Comparison of ENCODE assay signal across 17 cellular contexts in genomic region chr3:30002782-30003181, GRCh38.
DNase-seq lines count a peak whose midpoint lies in the region; ATAC-seq and TF ChIP-seq lines count a peak whose summit lies in the region.
"Had no signal": no experiment of that assay in that cellular context is flagged by ENCODE, and none has a peak within 500 bp of the region (broad histone marks: within the 10 kb centered on the region; RNA-seq: fewer than 3 reads in every experiment).

No MANE protein-coding gene starts in this region.

- no peaks in the 10 kb centered on the region for H3K27me3 ChIP-seq in smooth muscle cell (ENCODE audit: low read depth)
- H3K27me3 ChIP-seq: BLaER1 had no signal

- H3F3A ChIP-seq in smooth muscle cell (ENCODE audit: low read depth) = peaks cover 12% of the 10 kb centered on the region

- H3K27ac ChIP-seq in mesodermal cell (ENCODE audit: low read depth, low read length, severe bottlenecking) (peak overlapping the region; percentile 23), smooth muscle cell (ENCODE audit: low read depth) (peak overlapping the region; percentile 85)
- H3K27ac ChIP-seq: BLaER1 had no signal

- no peaks in the 10 kb centered on the region for H4K20me1 ChIP-seq in smooth muscle cell (ENCODE audit: low read depth)
- H4K20me1 ChIP-seq: BLaER1 had no signal

- H3K9me3 ChIP-seq in mesodermal cell (ENCODE audit: control insufficient read depth, low read length) = no peaks in the 10 kb centered on the region
- no peaks in the 10 kb centered on the region for H3K9me3 ChIP-seq in smooth muscle cell (replicated peaks; ENCODE audit: low read depth)
- no peaks in the 10 kb centered on the region for H3K9me3 ChIP-seq in mucosa of descending colon
- H3K9me3 ChIP-seq: BLaER1, Caco-2 had no signal

- DNase-seq in NOMO-1 treated with DMSO at 0.1 percent for 48 hours (lab: John Stamatoyannopoulos, UW; ENCODE audit: unreplicated experiment) (peak; percentile 9), NOMO-1 treated with dmso at 0.1 percent for 144 hours (lab: John Stamatoyannopoulos, UW; ENCODE audit: unreplicated experiment) (no peak), amniotic epithelial cell (ENCODE audit: low read depth) (peak; percentile 9), smooth muscle cell (lab: John Stamatoyannopoulos, UW; ENCODE audit: unreplicated experiment) (no peak), mucosa of descending colon (no peak)
- no peak for DNase-seq in activated effector memory CD4-positive, alpha-beta T cell treated with anti-CD3 and anti-CD28 coated beads, Interleukin-2, amount 50 U/mL, for 16 hours
- no peak for DNase-seq in stimulated activated naive CD4-positive, alpha-beta T cell (lab: John Stamatoyannopoulos, UW)
- DNase-seq: 8988T; AML-193; Caco-2; CD8-positive, alpha-beta memory T cell; DND-41; GDM1; HCEC 1CT; HFFc6 had no signal

- H3K36me3 ChIP-seq in mesodermal cell (ENCODE audit: control insufficient read depth, insufficient read depth, low read length) = no peaks in the 10 kb centered on the region
- H3K36me3 ChIP-seq in smooth muscle cell (ENCODE audit: low read depth) = no peaks in the 10 kb centered on the region
- H3K36me3 ChIP-seq in mucosa of descending colon (ENCODE audit: low read depth) = no peaks in the 10 kb centered on the region
- H3K36me3 ChIP-seq: BLaER1 had no signal

- no peaks in the 10 kb centered on the region for H3K79me2 ChIP-seq in smooth muscle cell (ENCODE audit: low read depth)

- no peak for TF ChIP-seq CTCF in smooth muscle cell (IDR thresholded peaks at IDR 0.05; ENCODE audit: borderline replicate concordance, insufficient read depth, poor library complexity, severe bottlenecking)
- no peak for TF ChIP-seq CTCF in mucosa of descending colon (IDR thresholded peaks at IDR 0.05)

- WGBS in mesodermal cell (ENCODE audit: insufficient coverage in 2 of 2), 2 experiments = no CpG with 5 or more reads among the region's 1 CpG
- 89% methylated on average over 1 of the region's 1 CpG for WGBS in smooth muscle cell (ENCODE audit: low lambda C conversion rate)

- intact Hi-C loops in mucosa of descending colon (cut with DNase I, micrococcal nuclease) = no loop called here

- H3K4me1 ChIP-seq in mesodermal cell (ENCODE audit: control insufficient read depth, insufficient read depth, low read length, poor library complexity, severe bottlenecking) (peaks cover 11% of the 10 kb centered on the region), smooth muscle cell (ENCODE audit: low read depth) (peaks cover 10% of the 10 kb centered on the region), mucosa of descending colon (ENCODE audit: low read depth) (no peaks in the 10 kb centered on the region)
- H3K4me1 ChIP-seq: BLaER1, Caco-2 had no signal

- no peak overlapping the region for H2AFZ ChIP-seq in smooth muscle cell (ENCODE audit: low read depth)

- no peak for ATAC-seq in mucosa of descending colon

- no peak overlapping the region for H3K4me2 ChIP-seq in smooth muscle cell
- H3K4me2 ChIP-seq: BLaER1 had no signal

- H3K4me3 ChIP-seq in mesodermal cell (ENCODE audit: extremely low read depth, insufficient read depth, low read length, poor library complexity, severe bottlenecking) (no peak overlapping the region), smooth muscle cell (no peak overlapping the region), mucosa of descending colon (no peak overlapping the region)
- H3K4me3 ChIP-seq: BLaER1 had no signal

- H3K9ac ChIP-seq in smooth muscle cell (ENCODE audit: low read depth) = no peak overlapping the region
- H3K9ac ChIP-seq: BLaER1 had no signal

Comparison
In these comparisons a context has a peak if more than half of its experiments do, and no peak if none do; other contexts are left out.
1. DNase-seq: peak in NOMO-1 treated with DMSO at 0.1 percent for 48 hours (single experiment) and amniotic epithelial cell (single experiment); none in NOMO-1 treated with dmso at 0.1 percent for 144 hours (single experiment), smooth muscle cell (single experiment), mucosa of descending colon (0 of 3), activated effector memory CD4-positive, alpha-beta T cell treated with anti-CD3 and anti-CD28 coated beads, Interleukin-2, amount 50 U/mL, for 16 hours (single experiment) and stimulated activated naive CD4-positive, alpha-beta T cell (0 of 6).